Comparison of ENCODE assay signal across 9 cellular contexts in the genomic region with DNA sequence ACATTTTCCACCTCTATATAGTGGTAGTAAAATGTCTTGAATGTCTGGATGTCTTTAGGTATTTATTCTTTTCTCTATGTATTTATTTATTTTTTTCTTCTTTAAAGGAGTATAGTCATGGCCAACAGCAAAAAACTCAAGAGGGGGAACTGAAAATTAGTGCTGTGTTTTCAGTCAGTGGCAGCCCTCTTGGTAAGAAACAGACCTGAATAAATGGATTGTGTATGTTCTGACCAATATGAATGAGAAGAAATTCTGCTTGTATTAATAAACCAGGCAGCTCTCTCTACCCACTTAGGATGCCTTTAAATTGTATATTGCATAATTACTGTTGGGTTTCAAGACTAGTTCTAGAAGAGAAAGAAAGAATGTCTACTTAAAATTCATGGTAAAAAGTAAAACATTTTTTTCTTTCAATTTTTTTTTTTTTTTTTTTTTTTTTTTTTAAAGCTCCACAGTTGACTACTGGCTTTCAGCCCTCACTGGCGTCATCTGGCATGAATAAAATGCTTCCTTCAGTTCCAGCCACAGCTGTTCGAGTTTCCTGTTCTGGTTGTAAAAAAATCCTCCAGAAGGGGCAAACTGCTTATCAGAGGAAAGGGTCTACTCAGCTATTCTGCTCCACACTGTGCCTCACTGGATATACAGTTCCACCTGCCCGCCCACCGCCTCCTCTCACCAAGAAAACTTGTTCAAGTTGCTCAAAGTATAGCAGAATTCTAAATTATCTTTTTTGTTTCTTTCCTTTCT.
A peak's percentile ranks its signal among the peaks of the same experiment; 100 is the strongest.
DNase-seq lines count a peak whose midpoint lies in the region; ATAC-seq and TF ChIP-seq lines count a peak whose summit lies in the region.
"Had no signal": no experiment of that assay in that cellular context is flagged by ENCODE, and none has a peak within 500 bp of the region (broad histone marks: within the 10 kb centered on the region; RNA-seq: fewer than 3 reads in every experiment).

No MANE protein-coding gene starts in this region.

- H3K27ac ChIP-seq in cingulate gyrus (ENCODE audit: low read depth, low read length): peak overlapping the region; percentile 29

- POLR2A ChIA-PET in BJ (lab: Charles Lee): interaction anchor here (0.6 kb wide), 2 partner anchors 8 to 30 kb away, joined by 4 to 15 read pairs; no protein-coding TSS in a partner anchor

- no peaks in the 10 kb centered on the region for H3K27me3 ChIP-seq in BJ (ENCODE audit: control insufficient read depth, insufficient read depth, low read length)

- TF ChIP-seq CTCF in BJ (IDR thresholded peaks at IDR 0.05; ENCODE audit: insufficient read depth, low read depth, low read length): no peak

- CTCF ChIA-PET in BJ (lab: Yijun Ruan, JAX): no interaction called here

- DNase-seq in BJ (ENCODE audit: low read depth) (peak; percentile 46), Kasumi-1 (lab: John Stamatoyannopoulos, UW) (peak; percentile 95 to 96), middle frontal gyrus (ENCODE audit: extremely low spot score, low spot score) (peak; percentile 51), mesenteric fat pad (ENCODE audit: low spot score) (no peak)
- DNase-seq: activated CD8-positive, alpha-beta memory T cell treated with anti-CD3 and anti-CD28 coated beads, Interleukin-2, amount 10 ng/mL, durations not matched to agents 7 days and 5 days had no signal

- ATAC-seq in HG03095 (IDR thresholded peaks at IDR 0.05; ENCODE audit: unreplicated experiment) (no peak), HG03196 (IDR thresholded peaks at IDR 0.05; ENCODE audit: unreplicated experiment) (no peak), GM21447 (IDR thresholded peaks at IDR 0.05; ENCODE audit: unreplicated experiment) (no peak)
- ATAC-seq: activated CD8-positive, alpha-beta memory T cell treated with anti-CD3 and anti-CD28 coated beads, Interleukin-2, amount 10 ng/mL, durations not matched to agents 7 days and 5 days had no signal

- H3K4me3 ChIP-seq in BJ (ENCODE audit: low read depth, low read length): no peak overlapping the region

- peaks cover 1% of the 10 kb centered on the region; the same call in 1 of the 2 replicates for H3K36me3 ChIP-seq in BJ (ENCODE audit: control insufficient read depth, insufficient read depth, low read length)
